ENCODE assay signal across 8 cellular contexts in genomic region chr19:16660763-16661479, GRCh38. TPM values are rescaled to one million over a fixed set of nuclear protein-coding genes. Genes with fewer than 3 reads are reported as not detected.
DNase-seq lines count a peak whose midpoint lies in the region; ATAC-seq lines count a peak whose summit lies in the region.

Gene TMEM38A, plus strand, starts transcription at chr19:16661139. Its CDS starts 79 bp downstream, at chr19:16661218.

- peaks cover 18% of the 10 kb centered on the region for H3K4me1 Mint-ChIP-seq in activated CD4-positive, alpha-beta T cell treated with anti-CD3 and anti-CD28 coated beads, Interleukin-2, amount 10 ng/mL, durations not matched to agents 24 days and 14 days

- peak within 1 kb of the TSS; percentile 87 for H3K4me2 ChIP-seq in mesendoderm (ENCODE audit: low read length)

- H3K79me2 ChIP-seq in mesendoderm (ENCODE audit: control insufficient read depth, insufficient read depth, low read length): peaks cover 10% of the 10 kb centered on the region

- peak within 1 kb of the TSS; percentile 95 for H3K56ac ChIP-seq in mesendoderm (ENCODE audit: low read length)

- peak within 1 kb of the TSS; percentile 85 for H3K4me3 ChIP-seq in mesendoderm (ENCODE audit: low read length)

- H2AK5ac ChIP-seq in mesendoderm (ENCODE audit: low read length): no peak within 1 kb of the TSS

- DNase-seq in NCI-H2081 (lab: John Stamatoyannopoulos, UW) (peak; percentile 13 to 52), NCI-H2081 treated with DMSO at 0.1 percent for 48 hours (lab: John Stamatoyannopoulos, UW) (no peak), HuH-7.5 (ENCODE audit: low spot score) (peak; percentile 55), mesendoderm (no peak)
- peak; percentile 89 for DNase-seq in activated CD4-positive, alpha-beta T cell treated with anti-CD3 and anti-CD28 coated beads, Interleukin-2, amount 10 ng/mL, durations not matched to agents 24 days and 14 days
- peak; percentile 24 for DNase-seq in effector CD4-positive, alpha-beta T cell
- peak; percentile 18 for DNase-seq in stimulated activated naive CD4-positive, alpha-beta T cell treated with Interleukin-2 at 50 U/mL for 16 hours (lab: John Stamatoyannopoulos, UW)

- H3K36me3 Mint-ChIP-seq in activated CD4-positive, alpha-beta T cell treated with anti-CD3 and anti-CD28 coated beads, Interleukin-2, amount 10 ng/mL, durations not matched to agents 24 days and 14 days (ENCODE audit: low read depth): peaks cover 23% of the 10 kb centered on the region

- H3K9me3 Mint-ChIP-seq in activated CD4-positive, alpha-beta T cell treated with anti-CD3 and anti-CD28 coated beads, Interleukin-2, amount 10 ng/mL, durations not matched to agents 24 days and 14 days: no peaks in the 10 kb centered on the region

- H3K23ac ChIP-seq in mesendoderm (ENCODE audit: low read length): peak within 1 kb of the TSS; percentile 48

- H4K8ac ChIP-seq in mesendoderm (ENCODE audit: low read depth, low read length): peak within 1 kb of the TSS; percentile 44

- peak within 1 kb of the TSS; percentile 92 for H3K9ac ChIP-seq in mesendoderm (ENCODE audit: low read length)

- no peak within 1 kb of the TSS for H4K5ac ChIP-seq in mesendoderm (ENCODE audit: low read length)

- peak within 1 kb of the TSS; percentile 44 for H3K4ac ChIP-seq in mesendoderm (ENCODE audit: low read depth, low read length)

- H3K27ac Mint-ChIP-seq in activated CD4-positive, alpha-beta T cell treated with anti-CD3 and anti-CD28 coated beads, Interleukin-2, amount 10 ng/mL, durations not matched to agents 24 days and 14 days: peak within 1 kb of the TSS; percentile 97

- H2BK120ac ChIP-seq in mesendoderm (ENCODE audit: low read depth, low read length): no peak within 1 kb of the TSS

- peaks cover 11% of the 10 kb centered on the region for H3K79me1 ChIP-seq in mesendoderm (ENCODE audit: low read length)

- H2BK5ac ChIP-seq in mesendoderm (ENCODE audit: low read length): no peak within 1 kb of the TSS

- H3K27ac ChIP-seq in mesendoderm (ENCODE audit: low read depth, low read length): no peak within 1 kb of the TSS

- no peak for ATAC-seq in GM19397 (IDR thresholded peaks at IDR 0.05; ENCODE audit: unreplicated experiment)

- peak within 1 kb of the TSS; percentile 98 for H3K4me3 Mint-ChIP-seq in activated CD4-positive, alpha-beta T cell treated with anti-CD3 and anti-CD28 coated beads, Interleukin-2, amount 10 ng/mL, durations not matched to agents 24 days and 14 days

- no peaks in the 10 kb centered on the region for H3K36me3 ChIP-seq in mesendoderm (ENCODE audit: control insufficient read depth, insufficient read depth, low read length)

- peaks cover 6% of the 10 kb centered on the region for H3K27me3 ChIP-seq in mesendoderm (ENCODE audit: insufficient read depth, low read length, poor library complexity)

- peak within 1 kb of the TSS; percentile 17 for H3K18ac ChIP-seq in mesendoderm (ENCODE audit: low read length)

- peaks cover 23% of the 10 kb centered on the region for H3K27me3 Mint-ChIP-seq in activated CD4-positive, alpha-beta T cell treated with anti-CD3 and anti-CD28 coated beads, Interleukin-2, amount 10 ng/mL, durations not matched to agents 24 days and 14 days

- H3K4me1 ChIP-seq in mesendoderm (ENCODE audit: control insufficient read depth, low read depth, low read length): no peaks in the 10 kb centered on the region

- no peak within 1 kb of the TSS for H2BK15ac ChIP-seq in mesendoderm (replicated peaks; ENCODE audit: low read depth)

- no CpG with 5 or more reads among the region's 76 CpGs for WGBS in mesendoderm (ENCODE audit: extremely low coverage, insufficient coverage, low lambda C conversion rate)

- intact Hi-C loops in activated CD4-positive, alpha-beta T cell treated with anti-CD3 and anti-CD28 coated beads, Interleukin-2, amount 10 ng/mL, durations not matched to agents 24 days and 14 days (cut with micrococcal nuclease): loop anchor here (2.0 to 5.0 kb wide), 2 partner anchors 32 to 89 kb away; partner anchors contain the start of genes MED26 and SLC35E1

RNA-seq across cellular contexts. Expression of gene TMEM38A, which starts in this region (rescaled TPM):
- 0.42 and 0.83 TPM in 2 replicates for total RNA-seq in activated CD4-positive, alpha-beta T cell treated with anti-CD3 and anti-CD28 coated beads, Interleukin-2, amount 10 ng/mL, durations not matched to agents 24 days and 14 days
- polyA plus RNA-seq in mesendoderm (2013, experiment 1 of 2): 0.81 TPM
- 0.64 TPM for polyA plus RNA-seq in mesendoderm (2013, experiment 2 of 2)

Comparison
In these comparisons a context has a peak if more than half of its experiments do, and no peak if none do; other contexts are left out.
1. DNase-seq: peak in NCI-H2081 (2 of 2), HuH-7.5 (single experiment), effector CD4-positive, alpha-beta T cell (single experiment) and stimulated activated naive CD4-positive, alpha-beta T cell treated with Interleukin-2 at 50 U/mL for 16 hours (single experiment); none in NCI-H2081 treated with DMSO at 0.1 percent for 48 hours (single experiment) and mesendoderm (single experiment).
2. Peak in DNase-seq in activated CD4-positive, alpha-beta T cell treated with anti-CD3 and anti-CD28 coated beads, Interleukin-2, amount 10 ng/mL, durations not matched to agents 24 days and 14 days; RNA of the gene not detected or under 1 TPM.